ENCODE assay signal across 9 cellular contexts in the genomic region with DNA sequence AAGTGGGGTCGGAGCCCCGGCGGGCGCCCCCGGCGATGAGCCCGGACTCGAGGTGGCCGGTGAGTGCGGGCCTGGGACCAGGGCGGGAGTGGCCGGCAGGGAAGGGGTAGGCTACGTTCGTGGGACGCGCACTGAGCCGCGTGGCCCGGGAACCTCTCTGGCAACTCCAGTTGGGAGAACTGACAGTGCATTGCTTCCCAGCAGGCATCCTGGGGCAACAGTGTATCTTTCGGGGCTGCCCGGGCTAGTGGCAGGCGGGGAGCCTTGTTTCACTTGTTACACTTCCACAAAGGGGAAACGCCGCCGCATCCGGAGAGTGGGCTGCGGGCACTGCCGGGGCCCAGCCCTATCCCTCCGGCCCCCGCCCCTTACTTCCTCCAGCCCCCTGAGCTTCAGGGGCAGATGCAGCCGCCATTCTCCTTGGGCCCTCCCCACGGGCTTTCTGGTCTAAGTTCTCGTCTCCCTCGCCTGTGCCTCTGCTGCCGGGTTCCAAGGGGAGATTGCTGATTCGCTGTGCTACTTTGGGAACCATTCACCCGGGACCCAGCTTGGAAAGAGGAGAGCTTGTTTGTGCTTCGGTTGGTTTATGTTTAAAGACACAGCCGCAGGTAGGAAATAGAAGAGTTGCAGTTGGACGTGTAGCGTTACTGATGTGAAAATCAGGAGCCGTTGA. TPM values are rescaled to one million over a fixed set of nuclear protein-coding genes. Genes with fewer than 3 reads are reported as not detected.
DNase-seq lines count a peak whose midpoint lies in the region; ATAC-seq and TF ChIP-seq lines count a peak whose summit lies in the region.
"Had no signal": no experiment of that assay in that cellular context is flagged by ENCODE, and none has a peak within 500 bp of the region (broad histone marks: within the 10 kb centered on the region; RNA-seq: fewer than 3 reads in every experiment).

No MANE protein-coding gene starts in this region.

- peaks cover 56% of the 10 kb centered on the region for H3K79me2 ChIP-seq in GM23248 (ENCODE audit: insufficient read depth)
- H3K79me2 ChIP-seq in OCI-LY1 (ENCODE audit: insufficient read depth, low read length), result peaks cover 19% of the 10 kb centered on the region

- H3K27me3 Mint-ChIP-seq in activated naive CD8-positive, alpha-beta T cell treated with anti-CD3 and anti-CD28 coated beads for 36 hours, result no peaks in the 10 kb centered on the region

- peaks cover 52% of the 10 kb centered on the region for H3K4me1 Mint-ChIP-seq in activated naive CD8-positive, alpha-beta T cell treated with anti-CD3 and anti-CD28 coated beads for 36 hours

- H3K9me2 ChIP-seq in GM23248 (ENCODE audit: insufficient read depth) (no peaks in the 10 kb centered on the region), OCI-LY1 (ENCODE audit: low read depth, low read length) (no peaks in the 10 kb centered on the region)

- no peaks in the 10 kb centered on the region for H3K9me3 ChIP-seq in GM23248 (ENCODE audit: low read depth)
- no peaks in the 10 kb centered on the region for H3K9me3 ChIP-seq in OCI-LY1 (ENCODE audit: low read length)
- no peaks in the 10 kb centered on the region for H3K9me3 ChIP-seq in skeletal muscle satellite cell (replicated peaks; ENCODE audit: low read length)

- peak; percentile 30 for DNase-seq in COLO668 (lab: John Stamatoyannopoulos, UW; ENCODE audit: unreplicated experiment)
- peak; percentile 63 for DNase-seq in GM23248
- DNase-seq in activated naive CD8-positive, alpha-beta T cell treated with anti-CD3 and anti-CD28 coated beads for 36 hours, result peak; percentile 58
- peak; percentile 46 for DNase-seq in hepatic stellate cell (ENCODE audit: low spot score)
- DNase-seq in dedifferentiated amniotic fluid mesenchymal stem cell (ENCODE audit: extremely low spot score), result no peak

- in situ Hi-C loops in GM23248 (cut with MboI), result no loop called here

- H3K27ac Mint-ChIP-seq in activated naive CD8-positive, alpha-beta T cell treated with anti-CD3 and anti-CD28 coated beads for 36 hours, result peak overlapping the region; percentile 89

- H3K9ac ChIP-seq in GM23248 (peak overlapping the region; percentile 96), OCI-LY1 (ENCODE audit: low read length) (peak overlapping the region; percentile 91), skeletal muscle satellite cell (ENCODE audit: low read depth, low read length) (peak overlapping the region; percentile 99)

- H2AFZ ChIP-seq in GM23248, result peak overlapping the region; percentile 82
- H2AFZ ChIP-seq in OCI-LY1 (ENCODE audit: low read length), result no peak overlapping the region

- H3K4me3 ChIP-seq in GM23248, result peak overlapping the region; percentile 84
- peak overlapping the region; percentile 91 for H3K4me3 ChIP-seq in OCI-LY1 (ENCODE audit: low read depth, low read length, poor library complexity, severe bottlenecking)
- peak overlapping the region; percentile 93 for H3K4me3 ChIP-seq in skeletal muscle satellite cell (ENCODE audit: low read length)

- H3K36me3 Mint-ChIP-seq in activated naive CD8-positive, alpha-beta T cell treated with anti-CD3 and anti-CD28 coated beads for 36 hours, result peaks cover 28% of the 10 kb centered on the region

- peak overlapping the region; percentile 97 for H3K27ac ChIP-seq in GM23248
- H3K27ac ChIP-seq in OCI-LY1 (ENCODE audit: low read depth, low read length, poor library complexity, severe bottlenecking), result no peak overlapping the region

- H3K9me3 Mint-ChIP-seq in activated naive CD8-positive, alpha-beta T cell treated with anti-CD3 and anti-CD28 coated beads for 36 hours, result no peaks in the 10 kb centered on the region

- peaks cover 17% of the 10 kb centered on the region for H3K4me1 ChIP-seq in GM23248 (ENCODE audit: insufficient read depth)
- H3K4me1 ChIP-seq in OCI-LY1 (ENCODE audit: insufficient read depth, low read length, severe bottlenecking), result peaks cover 21% of the 10 kb centered on the region
- H3K4me1 ChIP-seq in skeletal muscle satellite cell (ENCODE audit: control insufficient read depth, insufficient read depth, low read length), result peaks cover 26% of the 10 kb centered on the region

- H3K4me2 ChIP-seq in GM23248 (ENCODE audit: unreplicated experiment) (peak overlapping the region; percentile 98), OCI-LY1 (ENCODE audit: low read length) (peak overlapping the region; percentile 95), skeletal muscle satellite cell (ENCODE audit: low read length) (peak overlapping the region; percentile 99)

- 4% methylated on average over 32 to 42 of the region's 42 CpGs for WGBS in GM23248 (ENCODE audit: low coverage in 1 of 2, low lambda C conversion rate in 2 of 2, missing lambda C conversion rate in 2 of 2), 2 experiments

- H4K20me1 ChIP-seq in GM23248 (ENCODE audit: insufficient read depth) (no peaks in the 10 kb centered on the region; the same call in 1 of the 2 replicates), OCI-LY1 (ENCODE audit: insufficient read depth, low read length) (no peaks in the 10 kb centered on the region)

- H3K4me3 Mint-ChIP-seq in activated naive CD8-positive, alpha-beta T cell treated with anti-CD3 and anti-CD28 coated beads for 36 hours, result peak overlapping the region; percentile 99

- TF ChIP-seq CTCF in OCI-LY1 (IDR thresholded peaks at IDR 0.05; ENCODE audit: low read length), result no peak

- H3K36me3 ChIP-seq in GM23248 (ENCODE audit: low read depth) (peaks cover 15% of the 10 kb centered on the region; the same call in 1 of the 2 replicates), OCI-LY1 (ENCODE audit: insufficient read depth, low read length) (peaks cover 38% of the 10 kb centered on the region), skeletal muscle satellite cell (ENCODE audit: insufficient read depth, low read length) (peaks cover 29% of the 10 kb centered on the region)

- no peak for ATAC-seq in GM21447 (IDR thresholded peaks at IDR 0.05; ENCODE audit: unreplicated experiment)

- no peaks in the 10 kb centered on the region for H3K27me3 ChIP-seq in GM23248 (replicated peaks; ENCODE audit: insufficient read depth)
- no peaks in the 10 kb centered on the region for H3K27me3 ChIP-seq in OCI-LY1 (ENCODE audit: insufficient read depth, low read length)
- no peaks in the 10 kb centered on the region for H3K27me3 ChIP-seq in skeletal muscle satellite cell (ENCODE audit: control insufficient read depth, insufficient read depth, low read length)

- H3F3A ChIP-seq in GM23248 (ENCODE audit: insufficient read depth) (peaks cover 9% of the 10 kb centered on the region), OCI-LY1 (ENCODE audit: insufficient read depth, low read length) (no peaks in the 10 kb centered on the region)

RNA-seq across cellular contexts. Expression of gene BRPF1, which starts 0.7 kb away (rescaled TPM):
- 16.3 and 18.3 TPM in 2 replicates for total RNA-seq in GM23248 (2014; rRNA removed; shearing (Covaris generic))
- polyA plus RNA-seq in GM23248 (2016; fragmentation: Nextera tagmentation; extraction: Ambion mirVana), result 7.3 and 10.4 TPM in 2 replicates
- total RNA-seq in activated naive CD8-positive, alpha-beta T cell treated with anti-CD3 and anti-CD28 coated beads for 36 hours, result 10 to 100 TPM; 39.4 to 40.1 TPM
- total RNA-seq in skeletal muscle satellite cell (2012; rRNA removed), result 15.2 and 18.6 TPM in 2 replicates

RNA-seq across cellular contexts. Expression of gene OGG1, which starts 17.5 kb away (rescaled TPM):
- total RNA-seq in GM23248 (2014; rRNA removed; shearing (Covaris generic)), result 18.0 and 36.5 TPM in 2 replicates
- 23.0 and 24.6 TPM in 2 replicates for polyA plus RNA-seq in GM23248 (2016; fragmentation: Nextera tagmentation; extraction: Ambion mirVana)
- 10 to 100 TPM; 27.0 to 30.0 TPM for total RNA-seq in activated naive CD8-positive, alpha-beta T cell treated with anti-CD3 and anti-CD28 coated beads for 36 hours
- total RNA-seq in skeletal muscle satellite cell (2012; rRNA removed), result 22.6 and 23.6 TPM in 2 replicates

RNA-seq across cellular contexts. Expression of gene CPNE9, which starts 28.6 kb away (rescaled TPM):
- not detected in 2 replicates for total RNA-seq in GM23248 (2014; rRNA removed; shearing (Covaris generic))
- polyA plus RNA-seq in GM23248 (2016; fragmentation: Nextera tagmentation; extraction: Ambion mirVana), result not detected in 2 replicates
- not detected for total RNA-seq in activated naive CD8-positive, alpha-beta T cell treated with anti-CD3 and anti-CD28 coated beads for 36 hours
- under 0.01 TPM in 1 of 2 replicates, not detected in the other for total RNA-seq in skeletal muscle satellite cell (2012; rRNA removed)
- total RNA-seq: M059J had no signal

RNA-seq across cellular contexts. Expression of gene CAMK1, which starts 37.5 kb away (rescaled TPM):
- 26.9 and 30.6 TPM in 2 replicates for total RNA-seq in GM23248 (2014; rRNA removed; shearing (Covaris generic))
- polyA plus RNA-seq in GM23248 (2016; fragmentation: Nextera tagmentation; extraction: Ambion mirVana), result 27.7 and 28.3 TPM in 2 replicates
- total RNA-seq in activated naive CD8-positive, alpha-beta T cell treated with anti-CD3 and anti-CD28 coated beads for 36 hours, result 10 to 100 TPM; 24.8 to 25.7 TPM
- total RNA-seq in skeletal muscle satellite cell (2012; rRNA removed), result 23.1 and 23.8 TPM in 2 replicates
